In genomic region chr9:82923410-82924242, GRCh38 we compare ENCODE assay signal across 1 cellular context.
A peak's percentile ranks its signal among the peaks of the same experiment; 100 is the strongest.
TF ChIP-seq lines count a peak whose summit lies in the region.

No MANE protein-coding gene starts in this region.

TF ChIP-seq in HEK293, 187 proteins besides CTCF, POLR2A, EP300 and RAD21 (continued from another document and continues in another):
- TF ChIP-seq TSHZ1 (tag by site-specific recombination; IDR thresholded peaks at IDR 0.05; ENCODE audit: borderline replicate concordance), result peak; percentile 85; the same call in 1 of the 2 replicates
- TF ChIP-seq ZBTB8A (tag by site-specific recombination; IDR thresholded peaks at IDR 0.05), result peak; percentile 51
- TF ChIP-seq, protein P1, sequence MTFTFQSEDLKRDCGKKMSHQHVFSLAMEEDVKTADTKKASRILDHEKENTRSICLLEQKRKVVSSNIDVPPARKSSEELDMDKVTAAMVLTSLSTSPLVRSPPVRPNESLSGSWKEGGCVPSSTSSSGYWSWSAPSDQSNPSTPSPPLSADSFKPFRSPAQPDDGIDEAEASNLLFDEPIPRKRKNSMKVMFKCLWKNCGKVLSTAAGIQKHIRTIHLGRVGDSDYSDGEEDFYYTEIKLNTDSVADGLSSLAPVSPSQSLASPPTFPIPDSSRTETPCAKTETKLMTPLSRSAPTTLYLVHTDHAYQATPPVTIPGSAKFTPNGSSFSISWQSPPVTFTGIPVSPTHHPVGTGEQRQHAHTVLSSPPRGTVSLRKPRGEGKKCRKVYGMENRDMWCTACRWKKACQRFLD (tag by site-specific recombination; IDR thresholded peaks at IDR 0.05), result no peak
- TF ChIP-seq GLI2 (tag by site-specific recombination; IDR thresholded peaks at IDR 0.05; ENCODE audit: borderline replicate concordance, low read depth), result peak; percentile 95
- no peak for TF ChIP-seq ZNF549 (tag by site-specific recombination; IDR thresholded peaks at IDR 0.05)
- TF ChIP-seq YY1 (tag by site-specific recombination; IDR thresholded peaks at IDR 0.05), result peak; percentile 42; the same call in 1 of the 2 replicates
- peak; percentile 93 for TF ChIP-seq IKZF3 (tag by site-specific recombination; IDR thresholded peaks at IDR 0.05)
- no peak for TF ChIP-seq ZNF174 (tag by site-specific recombination; IDR thresholded peaks at IDR 0.05)
- peak; percentile 59 for TF ChIP-seq ZNF513 (tag by site-specific recombination; IDR thresholded peaks at IDR 0.05)
- TF ChIP-seq ZNF24 (tag by site-specific recombination; IDR thresholded peaks at IDR 0.05), result peak; percentile 97
- TF ChIP-seq, protein P2, sequence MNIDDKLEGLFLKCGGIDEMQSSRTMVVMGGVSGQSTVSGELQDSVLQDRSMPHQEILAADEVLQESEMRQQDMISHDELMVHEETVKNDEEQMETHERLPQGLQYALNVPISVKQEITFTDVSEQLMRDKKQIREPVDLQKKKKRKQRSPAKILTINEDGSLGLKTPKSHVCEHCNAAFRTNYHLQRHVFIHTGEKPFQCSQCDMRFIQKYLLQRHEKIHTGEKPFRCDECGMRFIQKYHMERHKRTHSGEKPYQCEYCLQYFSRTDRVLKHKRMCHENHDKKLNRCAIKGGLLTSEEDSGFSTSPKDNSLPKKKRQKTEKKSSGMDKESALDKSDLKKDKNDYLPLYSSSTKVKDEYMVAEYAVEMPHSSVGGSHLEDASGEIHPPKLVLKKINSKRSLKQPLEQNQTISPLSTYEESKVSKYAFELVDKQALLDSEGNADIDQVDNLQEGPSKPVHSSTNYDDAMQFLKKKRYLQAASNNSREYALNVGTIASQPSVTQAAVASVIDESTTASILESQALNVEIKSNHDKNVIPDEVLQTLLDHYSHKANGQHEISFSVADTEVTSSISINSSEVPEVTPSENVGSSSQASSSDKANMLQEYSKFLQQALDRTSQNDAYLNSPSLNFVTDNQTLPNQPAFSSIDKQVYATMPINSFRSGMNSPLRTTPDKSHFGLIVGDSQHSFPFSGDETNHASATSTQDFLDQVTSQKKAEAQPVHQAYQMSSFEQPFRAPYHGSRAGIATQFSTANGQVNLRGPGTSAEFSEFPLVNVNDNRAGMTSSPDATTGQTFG (tag by site-specific recombination; IDR thresholded peaks at IDR 0.05; ENCODE audit: borderline replicate concordance), result 0 out of 2 replicates have a peak, but pooled peaks have one; percentile 60
- no peak for TF ChIP-seq ZBTB48 (tag by site-specific recombination; IDR thresholded peaks at IDR 0.05)
- 0 out of 2 replicates have a peak, but pooled peaks have one; percentile 20 for TF ChIP-seq KLF1 (tag by site-specific recombination; IDR thresholded peaks at IDR 0.05)
- 0 out of 2 replicates have a peak, but pooled peaks have one; percentile 17 for TF ChIP-seq ZFHX2 (tag by site-specific recombination; conservative IDR thresholded peaks at IDR 0.05)
- peak; percentile 99 for TF ChIP-seq ZNF843 (tag by site-specific recombination; IDR thresholded peaks at IDR 0.05)
- peak; percentile 91 for TF ChIP-seq TCF7L2 (IDR thresholded peaks at IDR 0.05; ENCODE audit: borderline replicate concordance, low read depth, low read length)
- TF ChIP-seq ZNF423 (tag by site-specific recombination; IDR thresholded peaks at IDR 0.05), result peak; percentile 55; the same call in 1 of the 2 replicates
- peak; percentile 88 for TF ChIP-seq ZNF561 (tag by site-specific recombination; IDR thresholded peaks at IDR 0.05; ENCODE audit: borderline replicate concordance)
- TF ChIP-seq, protein P3, sequence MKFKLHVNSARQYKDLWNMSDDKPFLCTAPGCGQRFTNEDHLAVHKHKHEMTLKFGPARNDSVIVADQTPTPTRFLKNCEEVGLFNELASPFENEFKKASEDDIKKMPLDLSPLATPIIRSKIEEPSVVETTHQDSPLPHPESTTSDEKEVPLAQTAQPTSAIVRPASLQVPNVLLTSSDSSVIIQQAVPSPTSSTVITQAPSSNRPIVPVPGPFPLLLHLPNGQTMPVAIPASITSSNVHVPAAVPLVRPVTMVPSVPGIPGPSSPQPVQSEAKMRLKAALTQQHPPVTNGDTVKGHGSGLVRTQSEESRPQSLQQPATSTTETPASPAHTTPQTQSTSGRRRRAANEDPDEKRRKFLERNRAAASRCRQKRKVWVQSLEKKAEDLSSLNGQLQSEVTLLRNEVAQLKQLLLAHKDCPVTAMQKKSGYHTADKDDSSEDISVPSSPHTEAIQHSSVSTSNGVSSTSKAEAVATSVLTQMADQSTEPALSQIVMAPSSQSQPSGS (tag by site-specific recombination; IDR thresholded peaks at IDR 0.05; ENCODE audit: low read depth), result peak; percentile 97
- peak; percentile 77 for TF ChIP-seq ZNF394 (tag by site-specific recombination; IDR thresholded peaks at IDR 0.05; ENCODE audit: borderline replicate concordance)
- TF ChIP-seq, protein P4, sequence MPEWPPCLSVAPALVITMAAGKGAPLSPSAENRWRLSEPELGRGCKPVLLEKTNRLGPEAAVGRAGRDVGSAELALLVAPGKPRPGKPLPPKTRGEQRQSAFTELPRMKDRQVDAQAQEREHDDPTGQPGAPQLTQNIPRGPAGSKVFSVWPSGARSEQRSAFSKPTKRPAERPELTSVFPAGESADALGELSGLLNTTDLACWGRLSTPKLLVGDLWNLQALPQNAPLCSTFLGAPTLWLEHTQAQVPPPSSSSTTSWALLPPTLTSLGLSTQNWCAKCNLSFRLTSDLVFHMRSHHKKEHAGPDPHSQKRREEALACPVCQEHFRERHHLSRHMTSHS (tag by site-specific recombination; IDR thresholded peaks at IDR 0.05), result peak; percentile 96
- TF ChIP-seq SP3 (tag by site-specific recombination; IDR thresholded peaks at IDR 0.05), result peak; percentile 40
- peak; percentile 89 for TF ChIP-seq ZIC2 (tag by site-specific recombination; IDR thresholded peaks at IDR 0.05)
- peak; percentile 88 for TF ChIP-seq BCL11A (tag by site-specific recombination; IDR thresholded peaks at IDR 0.05; ENCODE audit: low read depth)
- peak; percentile 67 for TF ChIP-seq BCL11B (tag by site-specific recombination; IDR thresholded peaks at IDR 0.05; ENCODE audit: low read depth)
- 0 out of 2 replicates have a peak, but pooled peaks have one; percentile 74 for TF ChIP-seq ZNF580 (tag by site-specific recombination; IDR thresholded peaks at IDR 0.05)
- TF ChIP-seq ZBTB49 (tag by site-specific recombination; IDR thresholded peaks at IDR 0.05; ENCODE audit: low read depth), result 0 out of 2 replicates have a peak, but pooled peaks have one; percentile 13
- TF ChIP-seq ZNF362 (tag by site-specific recombination; IDR thresholded peaks at IDR 0.05), result peak; percentile 73; the same call in 1 of the 2 replicates
- TF ChIP-seq ZNF501 (tag by site-specific recombination; IDR thresholded peaks at IDR 0.05), result peak; percentile 92
- TF ChIP-seq, protein P5, sequence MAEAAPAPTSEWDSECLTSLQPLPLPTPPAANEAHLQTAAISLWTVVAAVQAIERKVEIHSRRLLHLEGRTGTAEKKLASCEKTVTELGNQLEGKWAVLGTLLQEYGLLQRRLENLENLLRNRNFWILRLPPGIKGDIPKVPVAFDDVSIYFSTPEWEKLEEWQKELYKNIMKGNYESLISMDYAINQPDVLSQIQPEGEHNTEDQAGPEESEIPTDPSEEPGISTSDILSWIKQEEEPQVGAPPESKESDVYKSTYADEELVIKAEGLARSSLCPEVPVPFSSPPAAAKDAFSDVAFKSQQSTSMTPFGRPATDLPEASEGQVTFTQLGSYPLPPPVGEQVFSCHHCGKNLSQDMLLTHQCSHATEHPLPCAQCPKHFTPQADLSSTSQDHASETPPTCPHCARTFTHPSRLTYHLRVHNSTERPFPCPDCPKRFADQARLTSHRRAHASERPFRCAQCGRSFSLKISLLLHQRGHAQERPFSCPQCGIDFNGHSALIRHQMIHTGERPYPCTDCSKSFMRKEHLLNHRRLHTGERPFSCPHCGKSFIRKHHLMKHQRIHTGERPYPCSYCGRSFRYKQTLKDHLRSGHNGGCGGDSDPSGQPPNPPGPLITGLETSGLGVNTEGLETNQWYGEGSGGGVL (tag by site-specific recombination; IDR thresholded peaks at IDR 0.05), result peak; percentile 86
- peak; percentile 52 for TF ChIP-seq ZSCAN4 (tag by site-specific recombination; IDR thresholded peaks at IDR 0.05)
- TF ChIP-seq GLIS1 (tag by site-specific recombination; IDR thresholded peaks at IDR 0.05), result peak; percentile 93
- peak; percentile 44; the same call in 1 of the 2 replicates for TF ChIP-seq ZNF2 (tag by site-specific recombination; IDR thresholded peaks at IDR 0.05)
- TF ChIP-seq ZNF155 (tag by site-specific recombination; IDR thresholded peaks at IDR 0.05), result no peak
- TF ChIP-seq ZNF266 (tag by site-specific recombination; IDR thresholded peaks at IDR 0.05; ENCODE audit: low read depth), result no peak
- TF ChIP-seq KLF10 (tag by site-specific recombination; IDR thresholded peaks at IDR 0.05), result peak; percentile 84
- TF ChIP-seq INSM2 (tag by site-specific recombination; IDR thresholded peaks at IDR 0.05), result peak; percentile 95
- no peak for TF ChIP-seq ZFP37 (tag by site-specific recombination; IDR thresholded peaks at IDR 0.05)
